Comparison of ENCODE assay signal across 11 cellular contexts in the genomic region with DNA sequence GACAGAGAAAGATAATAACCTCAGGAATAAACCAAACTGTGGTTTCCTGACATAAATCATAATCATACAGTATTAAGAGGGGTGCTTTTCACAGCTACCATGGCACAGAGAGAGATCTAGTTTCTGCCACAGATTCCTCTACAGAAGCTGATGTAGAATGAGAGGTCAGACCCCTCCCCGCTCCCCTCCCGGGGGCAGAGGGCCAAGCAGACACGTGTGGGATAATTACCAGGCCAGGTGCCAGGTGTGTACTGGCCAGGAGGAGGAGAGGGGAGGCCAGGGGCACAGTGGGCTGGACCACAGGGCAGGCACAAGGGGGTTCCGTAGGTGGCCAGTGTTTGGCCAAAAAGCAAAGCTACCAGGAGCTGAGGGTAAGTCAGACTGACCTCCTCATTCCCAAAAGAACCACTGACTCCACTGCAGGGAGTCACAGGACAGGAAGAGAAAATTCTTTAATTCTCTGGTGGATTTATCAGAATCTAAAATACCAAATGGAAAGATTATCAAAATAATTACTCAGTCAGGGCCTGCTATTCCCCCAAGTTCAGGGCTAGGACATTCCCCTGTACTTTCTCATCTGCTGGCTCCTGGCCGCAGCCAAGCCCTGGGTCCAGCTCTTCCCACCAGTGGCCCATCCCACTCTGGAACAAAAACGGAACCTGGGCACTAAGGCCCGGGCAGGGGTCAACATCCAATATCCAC. TPM values are rescaled to one million over a fixed set of nuclear protein-coding genes. Genes with fewer than 3 reads are reported as not detected.
A peak's percentile ranks its signal among the peaks of the same experiment; 100 is the strongest.
DNase-seq lines count a peak whose midpoint lies in the region; ATAC-seq and TF ChIP-seq lines count a peak whose summit lies in the region.
"Had no signal": no experiment of that assay in that cellular context is flagged by ENCODE, and none has a peak within 500 bp of the region (broad histone marks: within the 10 kb centered on the region; RNA-seq: fewer than 3 reads in every experiment).

No MANE protein-coding gene starts in this region.

- no peak for ATAC-seq in upper lobe of right lung

- H3K4me3 ChIP-seq in brain microvascular endothelial cell (ENCODE audit: low read depth, low read length) (peak overlapping the region; percentile 24), upper lobe of right lung (no peak overlapping the region)
- H3K4me3 ChIP-seq: pancreas, SJSA1 had no signal

- H3K27ac Mint-ChIP-seq in activated naive CD4-positive, alpha-beta T cell treated with anti-CD3 and anti-CD28 coated beads for 36 hours, result peak overlapping the region; percentile 79

- H3K9me3 Mint-ChIP-seq in activated naive CD4-positive, alpha-beta T cell treated with anti-CD3 and anti-CD28 coated beads for 36 hours, result no peaks in the 10 kb centered on the region

- peaks cover 74% of the 10 kb centered on the region for H3K4me1 Mint-ChIP-seq in activated naive CD4-positive, alpha-beta T cell treated with anti-CD3 and anti-CD28 coated beads for 36 hours (ENCODE audit: low read depth)

- H3K27me3 Mint-ChIP-seq in activated naive CD4-positive, alpha-beta T cell treated with anti-CD3 and anti-CD28 coated beads for 36 hours (ENCODE audit: low read depth), result no peaks in the 10 kb centered on the region

- in situ Hi-C loops in brain microvascular endothelial cell (cut with HindIII; ENCODE audit: low pct_ligation_motif_present, low sequenced_read_pairs), result no loop called here

- peak overlapping the region; percentile 70 for H3K4me3 Mint-ChIP-seq in activated naive CD4-positive, alpha-beta T cell treated with anti-CD3 and anti-CD28 coated beads for 36 hours

- CTCF ChIA-PET in activated naive CD4-positive, alpha-beta T cell treated with anti-CD3 and anti-CD28 coated beads for 36 hours (lab: Charles Lee), result interaction anchor here (0.8 to 1.3 kb wide), 4 partner anchors 46 to 184 kb away, joined by 3 to 4 read pairs (median 4); no protein-coding TSS in a partner anchor

- intact Hi-C loops in activated naive CD4-positive, alpha-beta T cell treated with anti-CD3 and anti-CD28 coated beads for 36 hours (cut with micrococcal nuclease), result loop anchor here (5.0 to 10.0 kb wide), 3 partner anchors 311 to 604 kb away; partner anchors contain the start of gene UBASH3A
- intact Hi-C loops in upper lobe of right lung (cut with DNase I), result no loop called here

- H3K27ac ChIP-seq in brain microvascular endothelial cell (peak overlapping the region; percentile 98), upper lobe of right lung (peak overlapping the region; percentile 43)
- H3K27ac ChIP-seq: SJSA1 had no signal

- H3K36me3 Mint-ChIP-seq in activated naive CD4-positive, alpha-beta T cell treated with anti-CD3 and anti-CD28 coated beads for 36 hours (ENCODE audit: low read depth), result no peaks in the 10 kb centered on the region

- H3K36me3 ChIP-seq in brain microvascular endothelial cell (replicated peaks), result no peaks in the 10 kb centered on the region
- H3K36me3 ChIP-seq in upper lobe of right lung, result no peaks in the 10 kb centered on the region
- H3K36me3 ChIP-seq: pancreas had no signal

- H3K9me3 ChIP-seq in upper lobe of right lung, result no peaks in the 10 kb centered on the region
- H3K9me3 ChIP-seq: pancreas, SJSA1 had no signal

- peak; percentile 55 for DNase-seq in activated naive CD4-positive, alpha-beta T cell treated with anti-CD3 and anti-CD28 coated beads for 36 hours
- no peak for DNase-seq in activated naive CD4-positive, alpha-beta T cell (lab: John Stamatoyannopoulos, UW)
- DNase-seq in brain microvascular endothelial cell, result peak; percentile 78
- DNase-seq in mesenteric fat pad (ENCODE audit: low spot score), result peak; percentile 83
- DNase-seq in upper lobe of right lung, result no peak
- DNase-seq in NCI-H2107 (lab: John Stamatoyannopoulos, UW), result no peak
- DNase-seq in COLO668 (lab: John Stamatoyannopoulos, UW; ENCODE audit: unreplicated experiment), result no peak
- DNase-seq in activated CD8-positive, alpha-beta memory T cell treated with anti-CD3 and anti-CD28 coated beads, Interleukin-2, amount 50 U/mL, for 48 hours, result no peak
- DNase-seq: effector memory CD4-positive, alpha-beta T cell; pancreas had no signal

- H3K4me1 ChIP-seq in upper lobe of right lung, result peaks cover 36% of the 10 kb centered on the region

- TF ChIP-seq CTCF in brain microvascular endothelial cell (IDR thresholded peaks at IDR 0.05; ENCODE audit: low read depth, low read length, missing control alignments) (no peak), upper lobe of right lung (IDR thresholded peaks at IDR 0.05) (no peak)

- H3K27me3 ChIP-seq in brain microvascular endothelial cell (replicated peaks) (no peaks in the 10 kb centered on the region), upper lobe of right lung (no peaks in the 10 kb centered on the region)
- H3K27me3 ChIP-seq: pancreas, SJSA1 had no signal

RNA-seq across cellular contexts. Expression of gene C2CD2, which starts 30.0 kb away (rescaled TPM):
- 1 to 10 TPM; 6.9 to 7.3 TPM for total RNA-seq in activated naive CD4-positive, alpha-beta T cell treated with anti-CD3 and anti-CD28 coated beads for 36 hours
- total RNA-seq in mesenteric fat pad (125 TPM), upper lobe of right lung (26.4 TPM)

RNA-seq across cellular contexts. Expression of gene PRDM15, which starts 44.6 kb away (rescaled TPM):
- 1 to 10 TPM; 9.6 to 9.8 TPM for total RNA-seq in activated naive CD4-positive, alpha-beta T cell treated with anti-CD3 and anti-CD28 coated beads for 36 hours
- total RNA-seq in mesenteric fat pad (8.0 TPM), upper lobe of right lung (7.4 TPM)

Comparison
In these comparisons a context has a peak if more than half of its experiments do, and no peak if none do; other contexts are left out.
1. DNase-seq: peak in activated naive CD4-positive, alpha-beta T cell treated with anti-CD3 and anti-CD28 coated beads for 36 hours (single experiment), brain microvascular endothelial cell (single experiment) and mesenteric fat pad (single experiment); none in activated naive CD4-positive, alpha-beta T cell (0 of 4), upper lobe of right lung (single experiment), NCI-H2107 (single experiment), COLO668 (single experiment) and activated CD8-positive, alpha-beta memory T cell treated with anti-CD3 and anti-CD28 coated beads, Interleukin-2, amount 50 U/mL, for 48 hours (single experiment).